In the genomic region with DNA sequence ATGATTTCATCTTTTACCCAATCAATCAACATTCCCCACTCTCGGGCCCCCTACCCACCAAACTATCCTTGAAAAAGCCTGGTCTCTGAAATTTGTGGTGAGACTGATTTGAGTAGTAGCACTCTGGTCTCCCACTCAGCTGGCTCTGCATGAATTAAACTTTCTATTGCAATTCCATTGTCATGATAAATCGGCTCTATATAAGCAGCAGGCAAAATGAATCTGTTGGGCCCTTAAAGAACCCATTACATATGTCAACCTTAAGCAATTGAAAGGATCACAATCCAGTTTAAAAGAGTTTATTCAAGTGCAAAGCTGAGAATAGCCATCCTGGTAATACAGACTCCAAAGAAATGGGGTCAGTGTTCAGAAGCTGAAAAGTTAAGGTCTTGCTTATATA, we compare ENCODE assay signal across 24 cellular contexts.
"Had no signal": no experiment of that assay in that cellular context is flagged by ENCODE, and none has a peak within 500 bp of the region (broad histone marks: within the 10 kb centered on the region; RNA-seq: fewer than 3 reads in every experiment).

No MANE protein-coding gene starts in this region.

- H3K9me3 ChIP-seq: SJSA1 had no signal

- DNase-seq: MM.1S, NCI-H1048, NCI-H1105, NCI-H1417, NCI-H1436 treated with DMSO at 0.1 percent for 48 hours, NCI-H1694 treated with DMSO at 0.1 percent for 48 hours, NCI-H1930, NCI-H2081, NCI-H2107, NCI-H2171, NCI-H226, NCI-H446, NCI-H510A, NCI-H524 treated with DMSO at 0.1 percent for 48 hours, NCI-H69, NCI-H774, Right ventricle myocardium superior, RPMI8226, SIG-M5 had no signal

- H3K4me1 ChIP-seq: SJSA1 had no signal

- H3K36me3 ChIP-seq: SJSA1 had no signal

- FAIRE-seq: K562, RCC 7860 had no signal

- H3K4me2 ChIP-seq: KMS-11 had no signal

- H3K27ac ChIP-seq: KMS-11, SJSA1, SK-N-MC had no signal

- H3K9ac ChIP-seq: KMS-11 had no signal

- H3K4me3 ChIP-seq: K562, SJSA1, SK-N-MC had no signal
